Comparison of ENCODE assay signal across 8 cellular contexts in genomic region chr12:124565071-124565491, GRCh38. TPM values are rescaled to one million over a fixed set of nuclear protein-coding genes. Genes with fewer than 3 reads are reported as not detected.
A peak's percentile ranks its signal among the peaks of the same experiment; 100 is the strongest.
DNase-seq lines count a peak whose midpoint lies in the region; ATAC-seq, FAIRE-seq and TF ChIP-seq lines count a peak whose summit lies in the region.

No MANE protein-coding gene starts in this region.

- no peak for TF ChIP-seq EP300 in K562 (IDR thresholded peaks at IDR 0.05; ENCODE audit: low read length)

- ATAC-seq in HCT116: no peak
- ATAC-seq in K562: no peak

- H3K4me2 ChIP-seq in HCT116 (ENCODE audit: low read length) (peak overlapping the region; percentile 86; the same call in 1 of the 2 replicates), K562 (ENCODE audit: insufficient read depth, low read length) (no peak overlapping the region)

- RAD21 ChIA-PET in HCT116 (lab: Charles Lee; ENCODE audit: low non-redundant PET in 1 of 2, low total read pairs in 2 of 2, uncharacterized antibody in 2 of 2, unreplicated experiment in 2 of 2): interaction anchor here in 1 of 2 experiments (0.6 kb wide), 1 partner anchor 10 kb away, joined by 3 read pairs; no protein-coding TSS in a partner anchor

- TF ChIP-seq RAD21 in HCT116 (IDR thresholded peaks at IDR 0.05; ENCODE audit: low read depth) (no peak), K562 (CRISPR knock-in tag; conservative IDR thresholded peaks at IDR 0.05 in 1 of 2, IDR thresholded peaks at IDR 0.05 in 1 of 2) (no peak)

- H3K27ac ChIP-seq in ACC112 (ENCODE audit: low read depth, low read length) (no peak overlapping the region), HCT116 (ENCODE audit: low read depth, low read length) (no peak overlapping the region), K562 (ENCODE audit: extremely low read depth, low read depth, low read length) (no peak overlapping the region), mesodermal cell (ENCODE audit: low read depth, low read length, severe bottlenecking) (no peak overlapping the region), spleen (peak overlapping the region in 3 of 8 donors; percentile 94 to 97 (median 97))

- no peaks in the 10 kb centered on the region for H3K9me2 ChIP-seq in HCT116 (ENCODE audit: insufficient read depth)

- POLR2A ChIA-PET in HCT116 (lab: Charles Lee): no interaction called here
- POLR2A ChIA-PET in K562 (lab: Yijun Ruan, JAX): interaction anchor here (0.6 to 1.5 kb wide), 3 partner anchors 14 to 430 kb away, joined by 3 to 4 read pairs (median 3); no protein-coding TSS in a partner anchor

- TF ChIP-seq POLR2A in HCT116 (IDR thresholded peaks at IDR 0.05; ENCODE audit: borderline replicate concordance, extremely low read depth, insufficient read depth, insufficient read length) (no peak), K562 (conservative IDR thresholded peaks at IDR 0.05) (no peak), spleen (IDR thresholded peaks at IDR 0.05) (no peak)

- FAIRE-seq in K562 (lab: Jason Lieb, UNC) (no peak), RCC 7860 (lab: Jason Lieb, UNC) (no peak)

- no peaks in the 10 kb centered on the region for H3K9me3 ChIP-seq in HCT116 (ENCODE audit: control insufficient read depth in 1 of 2, insufficient read depth in 1 of 2, low read depth in 1 of 2, low read length in 2 of 2)
- no peaks in the 10 kb centered on the region for H3K9me3 ChIP-seq in K562 (replicated peaks; ENCODE audit: control insufficient read depth, insufficient read depth, low read depth, low read length)
- no peaks in the 10 kb centered on the region for H3K9me3 ChIP-seq in mesodermal cell (ENCODE audit: control insufficient read depth, low read length)
- H3K9me3 ChIP-seq in spleen: no peaks in the 10 kb centered on the region

- DNase-seq in HCT116 (ENCODE audit: low read depth, low spot score) (no peak), K562 (ENCODE audit: extremely low read depth in 1 of 4, low spot score in 3 of 4) (no peak), NCI-H146 treated with DMSO at 0.1 percent for 48 hours (lab: John Stamatoyannopoulos, UW; ENCODE audit: unreplicated experiment) (no peak), RCC 7860 (ENCODE audit: low spot score) (no peak), SKM-1 treated with dmso at 0.1 percent for 144 hours (lab: John Stamatoyannopoulos, UW; ENCODE audit: unreplicated experiment) (no peak), spleen (no peak)

- TF ChIP-seq CTCF in HCT116 (IDR thresholded peaks at IDR 0.05 in 2 of 3, conservative IDR thresholded peaks at IDR 0.05 in 1 of 3; ENCODE audit: borderline replicate concordance in 1 of 3, insufficient read depth in 1 of 3, low read depth in 2 of 3, low read length in 2 of 3) (no peak), K562 (IDR thresholded peaks at IDR 0.05 in 2 of 3, conservative IDR thresholded peaks at IDR 0.05 in 1 of 3; ENCODE audit: insufficient read depth in 2 of 3, low read depth in 1 of 3, low read length in 3 of 3) (no peak), spleen (IDR thresholded peaks at IDR 0.05 in 8 of 11, conservative IDR thresholded peaks at IDR 0.05 in 3 of 11) (no peak)

- H3K9ac ChIP-seq in HCT116 (ENCODE audit: low read length) (no peak overlapping the region), K562 (ENCODE audit: insufficient read depth in 1 of 2, low read depth in 2 of 2, low read length in 2 of 2) (peak overlapping the region in 1 of 2 experiments; percentile 77; a peak in 1 of 4 replicates)

- H3K4me1 ChIP-seq in ACC112 (ENCODE audit: control insufficient read depth, insufficient read depth, low read length, unreplicated experiment) (peaks cover 9% of the 10 kb centered on the region), HCT116 (ENCODE audit: control insufficient read depth in 1 of 2, insufficient read depth in 2 of 2, low read length in 2 of 2) (peaks cover 6 to 27% of the 10 kb centered on the region in 2 experiments; a peak in 3 of 4 replicates), K562 (replicated peaks in 1 of 2; ENCODE audit: control insufficient read depth in 2 of 2, insufficient read depth in 2 of 2, low read length in 2 of 2) (peaks cover 13 to 53% of the 10 kb centered on the region in 2 experiments), mesodermal cell (ENCODE audit: control insufficient read depth, insufficient read depth, low read length, poor library complexity, severe bottlenecking) (peaks cover 9% of the 10 kb centered on the region), spleen (peaks cover 43 to 86% (median 77%) of the 10 kb centered on the region in 6 donors)

- H2AFZ ChIP-seq in ACC112 (ENCODE audit: low read length, unreplicated experiment) (no peak overlapping the region), HCT116 (ENCODE audit: low read depth, low read length, poor library complexity, severe bottlenecking) (no peak overlapping the region), K562 (ENCODE audit: low read depth, low read length) (no peak overlapping the region)

- in situ Hi-C loops in K562 (cut with MboI): no loop called here

- peaks cover 60% of the 10 kb centered on the region for H3K79me2 ChIP-seq in ACC112 (ENCODE audit: control insufficient read depth, insufficient read depth, low read length, unreplicated experiment)
- H3K79me2 ChIP-seq in HCT116 (ENCODE audit: insufficient read depth, low read length): peaks cover 69% of the 10 kb centered on the region
- H3K79me2 ChIP-seq in K562 (ENCODE audit: control insufficient read depth, insufficient read depth, low read length): peaks cover 72% of the 10 kb centered on the region

- H3K36me3 ChIP-seq in ACC112 (ENCODE audit: insufficient read depth, low read length): no peaks in the 10 kb centered on the region
- H3K36me3 ChIP-seq in HCT116 (ENCODE audit: control insufficient read depth in 1 of 2, insufficient read depth in 2 of 2, low read length in 2 of 2): peaks cover 0 to 6% of the 10 kb centered on the region in 2 experiments; a peak in 1 of 4 replicates
- peaks cover 10% of the 10 kb centered on the region; the same call in 1 of the 3 replicates for H3K36me3 ChIP-seq in K562 (ENCODE audit: control insufficient read depth, insufficient read depth, low read length)
- H3K36me3 ChIP-seq in mesodermal cell (ENCODE audit: control insufficient read depth, insufficient read depth, low read length): peaks cover 9% of the 10 kb centered on the region
- peaks cover 0 to 14% (median 0%) of the 10 kb centered on the region in 6 donors for H3K36me3 ChIP-seq in spleen

- BruUV-seq in HCT116 (replicated peaks; lab: Mats Ljungman, UMichigan) (no TSS peak), K562 (replicated peaks; lab: Mats Ljungman, UMichigan) (no TSS peak)

- H3K4me3 ChIP-seq in ACC112 (ENCODE audit: low read depth, low read length): peak overlapping the region; percentile 96; the same call in 1 of the 2 replicates
- no peak overlapping the region for H3K4me3 ChIP-seq in HCT116 (replicated peaks in 1 of 2; ENCODE audit: low read depth in 1 of 2, low read length in 2 of 2)
- H3K4me3 ChIP-seq in K562: no peak overlapping the region
- peak overlapping the region; percentile 95 for H3K4me3 ChIP-seq in mesodermal cell (ENCODE audit: extremely low read depth, insufficient read depth, low read length, poor library complexity, severe bottlenecking)
- peak overlapping the region in 4 of 8 donors; percentile 91 to 99 (median 98) for H3K4me3 ChIP-seq in spleen

- intact Hi-C loops in HCT116 (cut with micrococcal nuclease) (loop anchor here (5.0 to 10.0 kb wide), 5 partner anchors 72 to 202 kb away; no protein-coding TSS in a partner anchor), K562 (cut with micrococcal nuclease) (loop anchor here (5.0 kb wide), 2 partner anchors 73 to 187 kb away; no protein-coding TSS in a partner anchor), spleen (cut with DNase I; ENCODE audit: low total_unique reads) (loop anchor here (10.0 kb wide), 1 partner anchor 200 kb away; no protein-coding TSS in a partner anchor)

- H3K27me3 ChIP-seq in ACC112 (ENCODE audit: insufficient read depth, low read length) (no peaks in the 10 kb centered on the region), HCT116 (ENCODE audit: insufficient read depth, low read length) (no peaks in the 10 kb centered on the region), K562 (ENCODE audit: control insufficient read depth in 2 of 2, insufficient read depth in 2 of 2, low read length in 2 of 2) (no peaks in the 10 kb centered on the region), spleen (replicated peaks in 1 of 7) (no peaks in the 10 kb centered on the region)

- H3K9me1 ChIP-seq in K562 (ENCODE audit: control insufficient read depth, insufficient read depth, low read length): no peaks in the 10 kb centered on the region

- CTCF ChIA-PET in HCT116 (lab: Charles Lee): no interaction called here
- CTCF ChIA-PET in K562 (lab: Yijun Ruan, JAX; ENCODE audit: low intra/inter-chr PET ratio): no interaction called here

- 87% methylated on average over 11 of the region's 18 CpGs for WGBS in K562 (ENCODE audit: insufficient coverage, low coverage, missing lambda C conversion rate)
- WGBS in mesodermal cell (ENCODE audit: insufficient coverage in 2 of 2), 2 experiments: 11 to 22% methylated on average over 10 to 15 of the region's 18 CpGs
- WGBS in spleen, 5 donors: 52 to 82% (median 76%) methylated on average over 9 to 18 of the region's 18 CpGs

- H4K20me1 ChIP-seq in HCT116 (ENCODE audit: insufficient read depth) (peaks cover 17% of the 10 kb centered on the region; the same call in 1 of the 2 replicates), K562 (replicated peaks; ENCODE audit: control insufficient read depth, insufficient read depth, low read length) (peaks cover 36% of the 10 kb centered on the region)

RNA-seq across cellular contexts. Expression of gene NCOR2, which starts 2.3 kb away (rescaled TPM):
- 153 TPM for total RNA-seq in HCT116 (2021; ENCODE audit: unreplicated experiment)
- 84.8 and 92.4 TPM in 2 replicates for polyA plus RNA-seq in HCT116 (2012)
- total RNA-seq in K562 (2011; cell fraction: chromatin; rRNA removed; ENCODE audit: low replicate concordance): 66.7 and 165 TPM in 2 replicates
- 51.9 and 54.2 TPM in 2 replicates for total RNA-seq in K562 (2011; cell fraction: nucleolus; rRNA removed)
- total RNA-seq in K562 (2011; cell fraction: nucleoplasm; rRNA removed): 57.6 and 83.1 TPM in 2 replicates
- total RNA-seq in K562 (2014; rRNA removed): 18.2 and 22.3 TPM in 2 replicates
- total RNA-seq in K562 (2014; rRNA removed; fragmentation: Illumina TruSeq; extraction: Trizol): 2.8 and 4.1 TPM in 2 replicates
- 8.1 and 8.4 TPM in 2 replicates for total RNA-seq in K562 (2015; rRNA removed; fragmentation: Illumina TruSeq; extraction: Trizol)
- total RNA-seq in K562 (2021): 124 and 126 TPM in 2 replicates
- 3.1 and 4.2 TPM in 2 replicates for polyA plus RNA-seq in K562 (2011; rRNA removed)
- polyA plus RNA-seq in K562 (2011; cell fraction: cytosol; rRNA removed): 4.1 and 9.7 TPM in 2 replicates
- polyA plus RNA-seq in K562 (2011; cell fraction: nucleus; rRNA removed): 20.4 and 29.6 TPM in 2 replicates
- polyA plus RNA-seq in K562 (2012): 56.5 and 65.0 TPM in 2 replicates
- 22.6 and 36.3 TPM in 2 replicates for polyA plus RNA-seq in K562 (2014; fragmentation: Illumina TruSeq; extraction: Trizol)
- under 1 TPM; 0.18 to 0.20 TPM for polyA plus RNA-seq in K562 (2014; fragmentation: Nextera tagmentation; extraction: Ambion mirVana)
- polyA plus RNA-seq in K562 (2014; rRNA removed): 24.9 and 29.2 TPM in 2 replicates
- polyA minus RNA-seq in K562 (2011; rRNA and poly(A)+ RNA removed): 7.3 and 9.9 TPM in 2 replicates
- polyA minus RNA-seq in K562 (2011; cell fraction: cytosol; rRNA and poly(A)+ RNA removed): 27.1 and 60.8 TPM in 2 replicates
- polyA minus RNA-seq in K562 (2011; cell fraction: nucleus; rRNA and poly(A)+ RNA removed): 18.8 and 19.2 TPM in 2 replicates
- 156 TPM for polyA plus RNA-seq in mesodermal cell (2013, experiment 1 of 2)
- 115 TPM for polyA plus RNA-seq in mesodermal cell (2013, experiment 2 of 2)
- total RNA-seq in spleen: 100 to 1,000 TPM; 145 to 236 (median 174) TPM
- 10 to 100 TPM; 13.2 to 60.6 (median 17.2) TPM for polyA plus RNA-seq in spleen

Comparison
In these comparisons a context has a peak if more than half of its experiments do, and no peak if none do; other contexts are left out.
1. H3K4me3 ChIP-seq: peak in ACC112 (single experiment) and mesodermal cell (single experiment); none in HCT116 (0 of 2) and K562 (single experiment).